8 cellular contexts compared by ENCODE assay signal in genomic region chr9:120439147-120439546, GRCh38.
DNase-seq lines count a peak whose midpoint lies in the region; ATAC-seq lines count a peak whose summit lies in the region.

No MANE protein-coding gene starts in this region.

- DNase-seq in DMS 273 (lab: John Stamatoyannopoulos, UW; ENCODE audit: unreplicated experiment) (peak; percentile 42), DMS 273 treated with DMSO at 0.1 percent for 48 hours (lab: John Stamatoyannopoulos, UW) (no peak), SW480 (ENCODE audit: low spot score) (peak; percentile 11), iPS DF 19.7 (ENCODE audit: low read depth, low spot score) (peak; percentile 20), GM03348 (ENCODE audit: low spot score) (no peak)

- peak; percentile 76 for ATAC-seq in HG02938 (IDR thresholded peaks at IDR 0.05; ENCODE audit: unreplicated experiment)
- no peak for ATAC-seq in GM19035 (IDR thresholded peaks at IDR 0.05; ENCODE audit: unreplicated experiment)
- ATAC-seq in GM18870 (IDR thresholded peaks at IDR 0.05; ENCODE audit: unreplicated experiment) = no peak

Comparison
In these comparisons a context has a peak if more than half of its experiments do, and no peak if none do; other contexts are left out.
1. DNase-seq: peak in DMS 273 (single experiment), SW480 (single experiment) and iPS DF 19.7 (single experiment); none in DMS 273 treated with DMSO at 0.1 percent for 48 hours (single experiment) and GM03348 (single experiment).